8 cellular contexts compared by ENCODE assay signal in the genomic region with DNA sequence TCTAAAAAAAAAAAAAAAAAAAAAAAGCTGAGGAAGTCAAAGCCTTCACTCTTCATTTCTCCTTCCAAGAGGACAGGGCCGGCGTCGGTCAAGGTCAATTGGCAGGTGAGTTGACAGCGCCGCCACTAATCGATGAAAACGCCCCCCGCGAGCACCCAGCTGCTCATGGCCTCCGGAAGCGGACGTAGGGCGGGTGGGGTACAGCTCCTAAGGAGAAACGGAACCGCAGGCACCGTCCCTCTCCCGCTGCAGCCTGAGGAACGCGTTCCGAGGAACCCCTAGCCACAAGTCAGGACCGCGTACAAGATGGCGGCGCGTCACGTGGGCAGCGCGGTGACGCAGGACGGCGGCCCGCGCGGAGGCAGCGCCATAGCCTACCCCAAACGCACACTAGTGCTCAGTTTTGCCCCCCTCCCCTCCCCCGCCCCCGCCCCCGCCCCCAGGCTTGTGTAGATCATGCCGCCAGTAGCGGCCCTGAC. TPM values are rescaled to one million over a fixed set of nuclear protein-coding genes. Genes with fewer than 3 reads are reported as not detected.
DNase-seq lines count a peak whose midpoint lies in the region; ATAC-seq and TF ChIP-seq lines count a peak whose summit lies in the region.

TSS of gene ATF1 (plus strand) at position 465 of the 479 bp plus-strand sequence. CDS start 16,045 bp downstream, outside the sequence.

- H3K27ac Mint-ChIP-seq in activated CD4-positive, alpha-beta T cell treated with anti-CD3 and anti-CD28 coated beads for 36 hours = peak within 1 kb of the TSS; percentile 97

- H3K9me3 ChIP-seq in colonic mucosa = no peaks in the 10 kb centered on the region

- peak within 1 kb of the TSS; percentile 89 to 95 for H3K9ac ChIP-seq in colonic mucosa (ENCODE audit: low read depth in 2 of 2, low read length in 2 of 2)

- peak within 1 kb of the TSS; percentile 89 for H3K4me3 ChIP-seq in AG10803 (ENCODE audit: low read length)
- peak within 1 kb of the TSS; percentile 91 for H3K4me3 ChIP-seq in colonic mucosa

- H3K27me3 ChIP-seq in colonic mucosa = no peaks in the 10 kb centered on the region

- intact Hi-C loops in activated CD4-positive, alpha-beta T cell treated with anti-CD3 and anti-CD28 coated beads for 36 hours (cut with DNase I, micrococcal nuclease) = loop anchor here (1.0 to 5.0 kb wide), 16 partner anchors 61 to 678 kb away; partner anchors contain the start of genes CSRNP2 (in 1 of the 2), DIP2B (in 1 of the 2), LARP4 (in 1 of the 2) and POU6F1 (in 1 of the 2)
- intact Hi-C loops in colonic mucosa (cut with DNase I) (no loop called here), left colon (cut with DNase I, micrococcal nuclease) (loop anchor here in 1 of 2 donors (10.0 kb wide), 1 partner anchor 161 kb away; a partner anchor contains a TSS)

- peak within 1 kb of the TSS; percentile 95 for H3K4me3 Mint-ChIP-seq in activated CD4-positive, alpha-beta T cell treated with anti-CD3 and anti-CD28 coated beads for 36 hours

- DNase-seq in AG10803 (ENCODE audit: low read depth) (peak; percentile 91), NCI-H510A (lab: John Stamatoyannopoulos, UW) (peak; percentile 82), colonic mucosa (peak; percentile 90), left colon (peak; percentile 91 to 92)
- DNase-seq in activated CD4-positive, alpha-beta T cell treated with anti-CD3 and anti-CD28 coated beads for 36 hours = peak; percentile 94
- DNase-seq in stimulated activated CD4-positive, alpha-beta T cell treated with anti-CD3 and anti-CD28 coated beads, Interleukin-1b, Interleukin-23, amount 100 ng/mL, for 4 hours (ENCODE audit: low read depth in 2 of 2) = peak; percentile 80 to 82

- CTCF ChIA-PET in activated CD4-positive, alpha-beta T cell treated with anti-CD3 and anti-CD28 coated beads for 36 hours (lab: Charles Lee) = interaction anchor here (0.6 to 3.2 kb wide), 11 partner anchors 8 to 936 kb away, joined by 3 to 26 read pairs (median 3); partner anchors contain the start of genes DIP2B and NCKAP5L

- H3K27me3 Mint-ChIP-seq in activated CD4-positive, alpha-beta T cell treated with anti-CD3 and anti-CD28 coated beads for 36 hours = no peaks in the 10 kb centered on the region

- H3K36me3 Mint-ChIP-seq in activated CD4-positive, alpha-beta T cell treated with anti-CD3 and anti-CD28 coated beads for 36 hours (ENCODE audit: low read depth) = peaks cover 9% of the 10 kb centered on the region

- H3K9me3 Mint-ChIP-seq in activated CD4-positive, alpha-beta T cell treated with anti-CD3 and anti-CD28 coated beads for 36 hours (ENCODE audit: low read depth) = peaks cover 5% of the 10 kb centered on the region

- H3K4me1 ChIP-seq in colonic mucosa = no peaks in the 10 kb centered on the region

- peaks cover 38% of the 10 kb centered on the region for H3K4me1 Mint-ChIP-seq in activated CD4-positive, alpha-beta T cell treated with anti-CD3 and anti-CD28 coated beads for 36 hours

- peak; percentile 69 for ATAC-seq in GM19025 (IDR thresholded peaks at IDR 0.05; ENCODE audit: low read depth, unreplicated experiment)
- peak; percentile 72 for ATAC-seq in HG03342 (IDR thresholded peaks at IDR 0.05; ENCODE audit: unreplicated experiment)
- ATAC-seq in activated CD4-positive, alpha-beta T cell treated with anti-CD3 and anti-CD28 coated beads for 36 hours = peak; percentile 89
- ATAC-seq in left colon = peak; percentile 83

- peak within 1 kb of the TSS; percentile 80 for H3K27ac ChIP-seq in colonic mucosa

- POLR2A ChIA-PET in activated CD4-positive, alpha-beta T cell treated with anti-CD3 and anti-CD28 coated beads for 36 hours (lab: Charles Lee) = interaction anchor here (0.5 to 3.3 kb wide), 6 partner anchors 15 to 606 kb away, joined by 3 to 22 read pairs (median 4); partner anchors contain the start of genes DAZAP2, DIP2B and SLC11A2

- H3K36me3 ChIP-seq in colonic mucosa = no peaks in the 10 kb centered on the region

- TF ChIP-seq CTCF in AG10803 (conservative IDR thresholded peaks at IDR 0.05; ENCODE audit: low read length) (no peak), colonic mucosa (IDR thresholded peaks at IDR 0.05) (no peak)

RNA-seq across cellular contexts. Expression of gene ATF1, which starts in this region (rescaled TPM):
- total RNA-seq in activated CD4-positive, alpha-beta T cell treated with anti-CD3 and anti-CD28 coated beads for 36 hours = 10 to 100 TPM; 53.0 to 67.3 TPM
- total RNA-seq in colonic mucosa (10 to 100 TPM; 39.5 to 49.9 TPM), left colon (10 to 100 TPM; 35.8 to 36.4 TPM)

Comparison
In these comparisons a context has a peak if more than half of its experiments do, and no peak if none do; other contexts are left out.
1. Peak in every context shown above with its lines: DNase-seq, ATAC-seq, H3K4me3 ChIP-seq and H3K27ac ChIP-seq.